ENCODE assay signal across 8 cellular contexts in genomic region chr10:17025444-17026295, GRCh38.
DNase-seq lines count a peak whose midpoint lies in the region; ATAC-seq and TF ChIP-seq lines count a peak whose summit lies in the region.

No MANE protein-coding gene starts in this region.

- H3K79me1 ChIP-seq in mesendoderm (ENCODE audit: low read length), result no peaks in the 10 kb centered on the region

- H3K23ac ChIP-seq in mesendoderm (ENCODE audit: low read length), result no peak overlapping the region

- peaks cover 8% of the 10 kb centered on the region for H3K4me1 ChIP-seq in mesendoderm (ENCODE audit: control insufficient read depth, low read depth, low read length)

- no peak overlapping the region for H4K8ac ChIP-seq in mesendoderm (ENCODE audit: low read depth, low read length)

- H2BK5ac ChIP-seq in mesendoderm (ENCODE audit: low read length), result no peak overlapping the region

- no peaks in the 10 kb centered on the region for H3K79me2 ChIP-seq in mesendoderm (ENCODE audit: control insufficient read depth, insufficient read depth, low read length)

- no peaks in the 10 kb centered on the region for H3K9me3 Mint-ChIP-seq in HFFc6

- TF ChIP-seq CTCF in HFFc6 (IDR thresholded peaks at IDR 0.05) (no peak), cardiac fibroblast (IDR thresholded peaks at IDR 0.05; ENCODE audit: low read depth, low read length) (no peak)

- no peak overlapping the region for H2BK120ac ChIP-seq in mesendoderm (ENCODE audit: low read depth, low read length)

- H3K9ac ChIP-seq in mesendoderm (ENCODE audit: low read length), result no peak overlapping the region

- H3K4me1 Mint-ChIP-seq in HFFc6 (ENCODE audit: low read depth), result peaks cover 91% of the 10 kb centered on the region

- H2AK5ac ChIP-seq in mesendoderm (ENCODE audit: low read length), result no peak overlapping the region

- no peak overlapping the region for H3K4ac ChIP-seq in mesendoderm (ENCODE audit: low read depth, low read length)

- H3K4me3 ChIP-seq in cardiac fibroblast (replicated peaks in 1 of 2; ENCODE audit: low read depth in 2 of 2, low read length in 2 of 2) (peak overlapping the region in 1 of 2 donors; percentile 16), mesendoderm (ENCODE audit: low read length) (no peak overlapping the region)

- no peaks in the 10 kb centered on the region for H3K36me3 Mint-ChIP-seq in HFFc6 (ENCODE audit: low read depth)

- no peaks in the 10 kb centered on the region for H3K27me3 ChIP-seq in mesendoderm (ENCODE audit: insufficient read depth, low read length, poor library complexity)

- no peak overlapping the region for H3K4me2 ChIP-seq in mesendoderm (ENCODE audit: low read length)

- H3K27me3 Mint-ChIP-seq in HFFc6 (ENCODE audit: insufficient read depth), result no peaks in the 10 kb centered on the region

- peak overlapping the region; percentile 78 for H3K4me3 Mint-ChIP-seq in HFFc6

- no peak overlapping the region for H4K5ac ChIP-seq in mesendoderm (ENCODE audit: low read length)

- WGBS in mesendoderm (ENCODE audit: extremely low coverage, insufficient coverage, low lambda C conversion rate), result no CpG with 5 or more reads among the region's 7 CpGs

- no peaks in the 10 kb centered on the region for H3K36me3 ChIP-seq in mesendoderm (ENCODE audit: control insufficient read depth, insufficient read depth, low read length)

- peak overlapping the region; percentile 4 for H3K18ac ChIP-seq in mesendoderm (ENCODE audit: low read length)

- no peak for ATAC-seq in HG03442 (IDR thresholded peaks at IDR 0.05; ENCODE audit: unreplicated experiment)

- DNase-seq in HFFc6 (peak; percentile 100), cardiac fibroblast (ENCODE audit: low read depth in 2 of 2) (peak; percentile 96 to 99), mesendoderm (peak; percentile 64), NCI-H1105 (lab: John Stamatoyannopoulos, UW) (no peak), RPMI8226 (no peak)
- DNase-seq in activated CD4-positive, CD25-positive, alpha-beta regulatory T cell treated with anti-CD3 and anti-CD28 coated beads, Interleukin-2, amount 50 U/mL, for 16 hours (ENCODE audit: low read depth, low spot score), result peak; percentile 34
- DNase-seq in stimulated activated CD8-positive, alpha-beta memory T cell treated with anti-CD3 and anti-CD28 coated beads, Interleukin-4, amount 100 ng/mL, for 1 hour (ENCODE audit: low read depth in 2 of 2, low spot score in 1 of 2), result peak; percentile 13 to 28

- H3K27ac ChIP-seq in mesendoderm (ENCODE audit: low read depth, low read length), result no peak overlapping the region

- peak overlapping the region; percentile 99 for H3K27ac Mint-ChIP-seq in HFFc6

- H2BK15ac ChIP-seq in mesendoderm (replicated peaks; ENCODE audit: low read depth), result no peak overlapping the region

- peak overlapping the region; percentile 1 for H3K56ac ChIP-seq in mesendoderm (ENCODE audit: low read length)

Comparison
In these comparisons a context has a peak if more than half of its experiments do, and no peak if none do; other contexts are left out.
1. DNase-seq: peak in HFFc6 (single experiment), activated CD4-positive, CD25-positive, alpha-beta regulatory T cell treated with anti-CD3 and anti-CD28 coated beads, Interleukin-2, amount 50 U/mL, for 16 hours (single experiment), cardiac fibroblast (2 of 2), mesendoderm (single experiment) and stimulated activated CD8-positive, alpha-beta memory T cell treated with anti-CD3 and anti-CD28 coated beads, Interleukin-4, amount 100 ng/mL, for 1 hour (2 of 2); none in NCI-H1105 (single experiment) and RPMI8226 (single experiment).